Comparison of ENCODE assay signal across 8 cellular contexts in the genomic region with DNA sequence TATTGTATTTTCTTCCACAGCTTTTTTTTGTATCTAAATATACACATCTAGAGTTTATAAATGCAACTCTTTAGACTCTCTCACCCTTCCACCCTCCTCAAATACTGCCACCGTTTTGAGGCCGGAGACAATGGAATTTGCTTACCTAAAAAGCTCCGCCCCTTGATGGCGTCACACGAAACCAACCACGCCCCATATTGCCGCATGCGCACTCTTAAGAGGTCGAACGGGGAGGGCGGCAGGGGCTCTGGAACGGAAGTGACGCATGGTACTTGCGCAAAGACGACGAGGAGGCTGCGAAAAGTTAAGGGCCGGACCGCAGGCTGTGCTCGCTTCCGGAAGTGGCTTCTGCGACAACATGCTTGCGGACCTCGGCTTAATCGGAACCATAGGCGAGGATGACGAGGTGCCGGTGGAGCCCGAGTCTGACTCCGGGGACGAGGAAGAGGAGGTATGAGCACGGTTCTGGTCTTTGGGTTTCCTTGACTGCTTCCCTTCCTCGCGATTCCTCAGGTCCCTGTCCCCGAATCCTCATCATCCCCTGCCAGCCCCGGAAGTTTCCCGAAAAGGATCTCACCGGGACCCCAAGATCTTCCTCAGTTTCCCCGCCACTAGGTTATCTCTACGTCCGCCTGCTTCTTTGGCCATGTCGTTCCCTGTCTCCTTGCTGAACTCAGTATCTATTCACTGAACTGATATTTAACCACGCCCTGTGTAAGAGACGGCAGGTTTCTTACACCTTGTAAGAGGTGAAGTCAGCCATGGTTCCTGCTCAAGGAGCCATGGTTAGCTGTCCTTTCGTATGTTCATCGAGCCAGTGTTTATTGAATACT. TPM values are rescaled to one million over a fixed set of nuclear protein-coding genes. Genes with fewer than 3 reads are reported as not detected.
DNase-seq lines count a peak whose midpoint lies in the region; ATAC-seq and TF ChIP-seq lines count a peak whose summit lies in the region.

A gene with protein sequence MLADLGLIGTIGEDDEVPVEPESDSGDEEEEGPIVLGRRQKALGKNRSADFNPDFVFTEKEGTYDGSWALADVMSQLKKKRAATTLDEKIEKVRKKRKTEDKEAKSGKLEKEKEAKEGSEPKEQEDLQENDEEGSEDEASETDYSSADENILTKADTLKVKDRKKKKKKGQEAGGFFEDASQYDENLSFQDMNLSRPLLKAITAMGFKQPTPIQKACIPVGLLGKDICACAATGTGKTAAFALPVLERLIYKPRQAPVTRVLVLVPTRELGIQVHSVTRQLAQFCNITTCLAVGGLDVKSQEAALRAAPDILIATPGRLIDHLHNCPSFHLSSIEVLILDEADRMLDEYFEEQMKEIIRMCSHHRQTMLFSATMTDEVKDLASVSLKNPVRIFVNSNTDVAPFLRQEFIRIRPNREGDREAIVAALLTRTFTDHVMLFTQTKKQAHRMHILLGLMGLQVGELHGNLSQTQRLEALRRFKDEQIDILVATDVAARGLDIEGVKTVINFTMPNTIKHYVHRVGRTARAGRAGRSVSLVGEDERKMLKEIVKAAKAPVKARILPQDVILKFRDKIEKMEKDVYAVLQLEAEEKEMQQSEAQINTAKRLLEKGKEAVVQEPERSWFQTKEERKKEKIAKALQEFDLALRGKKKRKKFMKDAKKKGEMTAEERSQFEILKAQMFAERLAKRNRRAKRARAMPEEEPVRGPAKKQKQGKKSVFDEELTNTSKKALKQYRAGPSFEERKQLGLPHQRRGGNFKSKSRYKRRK (plus strand): TSS at position 326 of the 833 bp plus-strand sequence. CDS start 33 bp downstream, at position 359.

- peaks cover 21% of the 10 kb centered on the region for H3K36me3 ChIP-seq in rectal smooth muscle tissue (ENCODE audit: control insufficient read depth, insufficient read depth, low read length)
- peaks cover 5 to 10% of the 10 kb centered on the region in 2 donors for H3K36me3 ChIP-seq in aorta (ENCODE audit: control insufficient read depth in 1 of 2, insufficient read depth in 2 of 2, low read length in 1 of 2)

- in situ Hi-C loops in astrocyte of the cerebellum (cut with HindIII; ENCODE audit: low sequenced_read_pairs), result no loop called here

- no peak for TF ChIP-seq CTCF in astrocyte of the cerebellum (IDR thresholded peaks at IDR 0.05; ENCODE audit: low read depth, low read length, missing control alignments)

- DNase-seq in NCI-H2029 treated with DMSO at 0.1 percent for 48 hours (lab: John Stamatoyannopoulos, UW), result peak; percentile 98
- DNase-seq in T-helper 9 cell, result peak; percentile 93
- DNase-seq in astrocyte of the cerebellum (ENCODE audit: low read depth), result peak; percentile 98
- peak; percentile 94 for DNase-seq in hepatic stellate cell (ENCODE audit: low spot score)
- DNase-seq in aorta, result peak; percentile 98

- peak within 1 kb of the TSS; percentile 97 for H3K9ac ChIP-seq in rectal smooth muscle tissue (ENCODE audit: low read length)

- intact Hi-C loops in aorta (cut with DNase I), result no loop called here

- peak; percentile 82 for ATAC-seq in GM18505 (IDR thresholded peaks at IDR 0.05; ENCODE audit: unreplicated experiment)
- ATAC-seq in HG02973 (IDR thresholded peaks at IDR 0.05; ENCODE audit: unreplicated experiment), result peak; percentile 79
- peak; percentile 97 for ATAC-seq in aorta (ENCODE audit: low FRiP score)

- H3K4me3 ChIP-seq in astrocyte of the cerebellum (ENCODE audit: low read depth, low read length) (peak within 1 kb of the TSS; percentile 84), rectal smooth muscle tissue (ENCODE audit: low read length) (peak within 1 kb of the TSS; percentile 99), aorta (ENCODE audit: low read length in 2 of 2) (peak within 1 kb of the TSS; percentile 84)

- no peaks in the 10 kb centered on the region for H3K27me3 ChIP-seq in rectal smooth muscle tissue (ENCODE audit: control insufficient read depth, insufficient read depth, low read length)
- H3K27me3 ChIP-seq in aorta (ENCODE audit: control insufficient read depth in 1 of 2, insufficient read depth in 2 of 2, low read length in 1 of 2), result no peaks in the 10 kb centered on the region

- H3K4me1 ChIP-seq in rectal smooth muscle tissue (ENCODE audit: control insufficient read depth, insufficient read depth, low read length) (no peaks in the 10 kb centered on the region), aorta (ENCODE audit: control insufficient read depth in 1 of 2, insufficient read depth in 2 of 2, low read length in 2 of 2) (peaks cover 0 to 2% of the 10 kb centered on the region in 2 donors)

- 0 to 1% methylated on average over 46 of the region's 46 CpGs for WGBS in aorta, 2 donors

- TF ChIP-seq POLR2A in GM18505 (IDR thresholded peaks at IDR 0.05; ENCODE audit: borderline replicate concordance, extremely low read depth, insufficient read depth, insufficient read length), result peak; percentile 93

- no peaks in the 10 kb centered on the region for H3K9me3 ChIP-seq in aorta (ENCODE audit: control insufficient read depth, low read length)

- H3K27ac ChIP-seq in rectal smooth muscle tissue (ENCODE audit: low read depth, low read length), result peak within 1 kb of the TSS; percentile 92
- H3K27ac ChIP-seq in aorta (ENCODE audit: low read depth in 1 of 2, low read length in 2 of 2), result peak within 1 kb of the TSS in 1 of 2 donors; percentile 74

RNA-seq across cellular contexts. Expression of the gene that starts here (rescaled TPM):
- total RNA-seq in aorta, result 10 to 100 TPM; 23.3 to 26.4 TPM
- polyA plus RNA-seq in aorta, result 10 to 100 TPM; 16.3 to 32.3 TPM
